ENCODE assay signal across 20 cellular contexts in the genomic region with DNA sequence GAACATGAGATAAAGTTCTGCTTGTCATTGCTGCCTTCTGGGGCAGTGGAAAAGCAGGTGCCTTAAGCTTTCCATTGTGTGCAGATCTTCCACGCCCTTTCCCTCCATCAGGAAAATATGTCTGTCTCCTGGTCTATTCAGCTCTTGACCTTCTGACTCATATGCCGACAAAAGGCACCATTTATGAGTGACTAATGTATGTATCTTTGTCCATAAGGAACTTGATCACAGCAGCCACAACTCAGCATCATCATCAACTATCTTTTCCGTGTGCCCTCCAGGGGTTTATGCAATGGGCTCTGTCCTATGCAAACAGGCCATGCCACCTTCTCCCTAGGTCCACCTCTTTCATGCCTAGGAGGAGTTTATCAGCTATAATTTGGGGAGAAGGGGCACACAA.
A peak's percentile ranks its signal among the peaks of the same experiment; 100 is the strongest.
DNase-seq lines count a peak whose midpoint lies in the region; ATAC-seq lines count a peak whose summit lies in the region.
"Had no signal": no experiment of that assay in that cellular context is flagged by ENCODE, and none has a peak within 500 bp of the region (broad histone marks: within the 10 kb centered on the region; RNA-seq: fewer than 3 reads in every experiment).

No MANE protein-coding gene starts in this region.

- peak; percentile 46 for DNase-seq in A172 (ENCODE audit: low spot score)
- DNase-seq in HT1080 (ENCODE audit: low read depth), result peak; percentile 80
- DNase-seq in SW480 (ENCODE audit: low spot score), result peak; percentile 73
- peak; percentile 61 for DNase-seq in glomerular visceral epithelial cell (ENCODE audit: extremely low spot score)
- no peak for DNase-seq in SHP77 treated with DMSO at 0.1 percent for 48 hours (lab: John Stamatoyannopoulos, UW)
- no peak for DNase-seq in Ammon's horn (ENCODE audit: low spot score)
- DNase-seq: activated CD4-positive, alpha-beta T cell treated with anti-CD3 and anti-CD28 coated beads for 1 hour; activated naive CD8-positive, alpha-beta T cell treated with anti-CD3 and anti-CD28 coated beads, Interleukin-2, amount 10 ng/mL, durations not matched to agents 7 days and 5 days; DMS153; effector memory CD4-positive, alpha-beta T cell; islet precursor cell; midbrain; MM.1S; NCI-H2029; NCI-H446 treated with DMSO at 0.1 percent for 48 hours; SJCRH30; thyroid gland had no signal

- ATAC-seq in HG03139 (IDR thresholded peaks at IDR 0.05; ENCODE audit: unreplicated experiment), result no peak
- no peak for ATAC-seq in HG02571 (IDR thresholded peaks at IDR 0.05; ENCODE audit: unreplicated experiment)
- ATAC-seq: activated T-helper 17 cell treated with anti-CD3 and anti-CD28 coated beads, Interleukin-2, amount 50 U/mL, for 72 hours had no signal

Comparison
In these comparisons a context has a peak if more than half of its experiments do, and no peak if none do; other contexts are left out.
1. DNase-seq: peak in A172 (single experiment), HT1080 (single experiment), SW480 (single experiment) and glomerular visceral epithelial cell (single experiment); none in SHP77 treated with DMSO at 0.1 percent for 48 hours (single experiment) and Ammon's horn (single experiment).